ENCODE assay signal across 22 cellular contexts in genomic region chr16:77408607-77409006, GRCh38. TPM values are rescaled to one million over a fixed set of nuclear protein-coding genes. Genes with fewer than 3 reads are reported as not detected.
DNase-seq lines count a peak whose midpoint lies in the region; ATAC-seq and TF ChIP-seq lines count a peak whose summit lies in the region.
"Had no signal": no experiment of that assay in that cellular context is flagged by ENCODE, and none has a peak within 500 bp of the region (broad histone marks: within the 10 kb centered on the region; RNA-seq: fewer than 3 reads in every experiment).

No MANE protein-coding gene starts in this region.

- no peak overlapping the region for H4K8ac ChIP-seq in trophoblast cell (ENCODE audit: low read depth, low read length)

- H3K4ac ChIP-seq in trophoblast cell (ENCODE audit: low read depth, low read length) = no peak overlapping the region

- H3K9me3 ChIP-seq in trophoblast cell (ENCODE audit: insufficient read depth, low read depth, low read length) = no peaks in the 10 kb centered on the region
- H3K9me3 ChIP-seq in right atrium auricular region = peaks cover 0 to 18% of the 10 kb centered on the region in 2 donors

- peak; percentile 0 for DNase-seq in NCI-H1694 treated with DMSO at 0.1 percent for 48 hours (lab: John Stamatoyannopoulos, UW)
- no peak for DNase-seq in NCI-H1694 (lab: John Stamatoyannopoulos, UW)
- peak; percentile 95 for DNase-seq in MV-4-11 (lab: John Stamatoyannopoulos, UW)
- no peak for DNase-seq in trophoblast cell
- DNase-seq in right atrium auricular region (ENCODE audit: low spot score) = no peak
- DNase-seq in GM19240 (ENCODE audit: insufficient read length, low spot score) = no peak
- no peak for DNase-seq in head of caudate nucleus
- DNase-seq: activated CD4-positive, alpha-beta T cell treated with anti-CD3 and anti-CD28 coated beads, Interleukin-2, amount 50 U/mL, for 48 hours; adrenal gland; C1 segment of cervical spinal cord; lower lobe of right lung; naive thymus-derived CD4-positive, alpha-beta T cell; NCI-H187; NCI-H526 treated with DMSO at 0.1 percent for 48 hours; posterior cingulate gyrus; spleen; transverse colon had no signal

- H2BK5ac ChIP-seq in trophoblast cell (ENCODE audit: low read depth, low read length, poor library complexity) = no peak overlapping the region

- H3K79me1 ChIP-seq in trophoblast cell (ENCODE audit: low read length) = peaks cover 9% of the 10 kb centered on the region

- intact Hi-C loops in head of caudate nucleus (cut with DNase I) = no loop called here

- H3K14ac ChIP-seq in trophoblast cell (ENCODE audit: low read length) = no peak overlapping the region

- H3K27ac ChIP-seq in trophoblast cell (ENCODE audit: low read depth, low read length) (peak overlapping the region; percentile 42), right atrium auricular region (no peak overlapping the region)
- H3K27ac ChIP-seq: 22Rv1, adrenal gland, lower lobe of right lung, RWPE1, spleen, transverse colon, VCaP had no signal

- no peak overlapping the region for H3K23ac ChIP-seq in trophoblast cell (ENCODE audit: low read length)

- no peak overlapping the region for H3K4me2 ChIP-seq in trophoblast cell (ENCODE audit: low read length)

- H3K79me2 ChIP-seq in trophoblast cell (ENCODE audit: control insufficient read depth, insufficient read depth, low read length, poor library complexity) = peaks cover 3% of the 10 kb centered on the region

- H3K4me1 ChIP-seq in trophoblast cell (ENCODE audit: control insufficient read depth in 1 of 2, insufficient read depth in 2 of 2, low read length in 2 of 2) (peaks cover 5 to 14% of the 10 kb centered on the region in 2 experiments), right atrium auricular region (no peaks in the 10 kb centered on the region)
- H3K4me1 ChIP-seq: adrenal gland, lower lobe of right lung, spleen, transverse colon had no signal

- no peak overlapping the region for H2AFZ ChIP-seq in trophoblast cell (ENCODE audit: insufficient read depth, low read length, poor library complexity)

- H3K36me3 ChIP-seq in trophoblast cell (ENCODE audit: control insufficient read depth in 1 of 2, insufficient read depth in 2 of 2, low read length in 2 of 2) = peaks cover 10 to 22% of the 10 kb centered on the region in 2 experiments
- no peaks in the 10 kb centered on the region for H3K36me3 ChIP-seq in right atrium auricular region
- H3K36me3 ChIP-seq: adrenal gland, lower lobe of right lung, spleen, transverse colon had no signal

- H3K9ac ChIP-seq in trophoblast cell (ENCODE audit: low read length) = no peak overlapping the region

- H3K27me3 ChIP-seq in trophoblast cell (ENCODE audit: insufficient read depth, low read length) = no peaks in the 10 kb centered on the region
- no peaks in the 10 kb centered on the region for H3K27me3 ChIP-seq in right atrium auricular region
- H3K27me3 ChIP-seq: adrenal gland, spleen, transverse colon had no signal

- H2AK5ac ChIP-seq in trophoblast cell (ENCODE audit: low read length) = no peak overlapping the region

- peak; percentile 35 for ATAC-seq in HG02610 (IDR thresholded peaks at IDR 0.05; ENCODE audit: unreplicated experiment)
- ATAC-seq: lower lobe of right lung; naive thymus-derived CD4-positive, alpha-beta T cell had no signal

- H4K12ac ChIP-seq in trophoblast cell (ENCODE audit: low read depth, low read length) = no peak overlapping the region

- TF ChIP-seq CTCF in right atrium auricular region (IDR thresholded peaks at IDR 0.05) = no peak

- no peak overlapping the region for H2BK120ac ChIP-seq in trophoblast cell (ENCODE audit: insufficient read depth, low read length, poor library complexity)

- no peak overlapping the region for H2BK12ac ChIP-seq in trophoblast cell (ENCODE audit: low read length)

- H3K18ac ChIP-seq in trophoblast cell (ENCODE audit: low read length) = no peak overlapping the region

- no peak overlapping the region for H4K91ac ChIP-seq in trophoblast cell (ENCODE audit: low read depth, low read length)

- no peak overlapping the region for H3K4me3 ChIP-seq in trophoblast cell (ENCODE audit: low read depth, low read length)
- H3K4me3 ChIP-seq in right atrium auricular region = no peak overlapping the region
- H3K4me3 ChIP-seq: adrenal gland, lower lobe of right lung, spleen, transverse colon had no signal

RNA-seq across cellular contexts. Expression of gene ADAMTS18, which starts 26.2 kb away (rescaled TPM):
- polyA plus RNA-seq in trophoblast cell (2013) = 54.3 and 56.8 TPM in 2 replicates
- not detected for total RNA-seq in right atrium auricular region
- total RNA-seq: cardiac septum; naive thymus-derived CD4-positive, alpha-beta T cell; spleen had no signal
- polyA plus RNA-seq: naive thymus-derived CD4-positive, alpha-beta T cell; spleen had no signal

Comparison
In these comparisons a context has a peak if more than half of its experiments do, and no peak if none do; other contexts are left out.
1. DNase-seq: peak in NCI-H1694 treated with DMSO at 0.1 percent for 48 hours (single experiment) and MV-4-11 (single experiment); none in NCI-H1694 (single experiment), trophoblast cell (0 of 2), right atrium auricular region (single experiment), GM19240 (single experiment) and head of caudate nucleus (0 of 42).